In genomic region chr6:79570129-79570801, GRCh38 we compare ENCODE assay signal across 8 cellular contexts. TPM values are rescaled to one million over a fixed set of nuclear protein-coding genes. Genes with fewer than 3 reads are reported as not detected.
A peak's percentile ranks its signal among the peaks of the same experiment; 100 is the strongest.
DNase-seq lines count a peak whose midpoint lies in the region; ATAC-seq, FAIRE-seq and TF ChIP-seq lines count a peak whose summit lies in the region.

No MANE protein-coding gene starts in this region.

- no peaks in the 10 kb centered on the region for H3K9me3 Mint-ChIP-seq in GM23338

- ATAC-seq in GM23338 (peak; percentile 95), HG03565 (IDR thresholded peaks at IDR 0.05; ENCODE audit: unreplicated experiment) (no peak)

- H3K4me2 ChIP-seq in GM23338 = peak overlapping the region; percentile 21

- H2AFZ ChIP-seq in GM23338 = no peak overlapping the region

- peak overlapping the region; percentile 82 for H3K27ac ChIP-seq in GM23338 (ENCODE audit: low read depth)
- no peak overlapping the region for H3K27ac ChIP-seq in ascending aorta

- H4K20me1 ChIP-seq in GM23338 (replicated peaks; ENCODE audit: insufficient read depth) = no peaks in the 10 kb centered on the region

- no peaks in the 10 kb centered on the region for H3K27me3 ChIP-seq in GM23338 (ENCODE audit: insufficient read depth)
- no peaks in the 10 kb centered on the region for H3K27me3 ChIP-seq in ascending aorta

- peaks cover 2% of the 10 kb centered on the region for H3K27me3 Mint-ChIP-seq in GM23338 (ENCODE audit: insufficient read depth, low read depth, poor library complexity)

- H3K9me3 ChIP-seq in ascending aorta = no peaks in the 10 kb centered on the region

- H3K36me3 Mint-ChIP-seq in GM23338 (ENCODE audit: low read depth) = no peaks in the 10 kb centered on the region

- peak overlapping the region; percentile 8; the same call in 1 of the 2 replicates for H3K4me3 ChIP-seq in GM23338
- H3K4me3 ChIP-seq in fibroblast of mammary gland (ENCODE audit: control insufficient read depth, low read depth, low read length) = no peak overlapping the region
- peak overlapping the region in 1 of 2 donors; percentile 34 for H3K4me3 ChIP-seq in ascending aorta

- H3K79me2 ChIP-seq in GM23338 (replicated peaks; ENCODE audit: insufficient read depth) = no peaks in the 10 kb centered on the region

- H3K4me1 ChIP-seq in GM23338 (ENCODE audit: insufficient read depth) = peaks cover 47% of the 10 kb centered on the region
- H3K4me1 ChIP-seq in ascending aorta = no peaks in the 10 kb centered on the region

- no peaks in the 10 kb centered on the region for H3K9me2 ChIP-seq in GM23338 (ENCODE audit: insufficient read depth)

- TF ChIP-seq CTCF in GM23338 (conservative IDR thresholded peaks at IDR 0.05; ENCODE audit: low read depth in 2 of 2) (no peak), fibroblast of mammary gland (conservative IDR thresholded peaks at IDR 0.05; ENCODE audit: control insufficient read depth, insufficient read depth, low read depth, low read length) (no peak), ascending aorta (IDR thresholded peaks at IDR 0.05) (no peak)

- FAIRE-seq in HTR-8/SVneo (lab: Jason Lieb, UNC) = no peak

- H3K4me1 Mint-ChIP-seq in GM23338 = peaks cover 60% of the 10 kb centered on the region

- H3K36me3 ChIP-seq in GM23338 (ENCODE audit: insufficient read depth) (no peaks in the 10 kb centered on the region), ascending aorta (no peaks in the 10 kb centered on the region)

- intact Hi-C loops in ascending aorta (cut with DNase I) = loop anchor here (10.0 kb wide), 1 partner anchor 245 kb away; no protein-coding TSS in a partner anchor

- H3F3A ChIP-seq in GM23338 (replicated peaks; ENCODE audit: low read depth) = no peaks in the 10 kb centered on the region

- H3K4me3 Mint-ChIP-seq in GM23338 = peak overlapping the region; percentile 53

- peak; percentile 92 for DNase-seq in GM23338 (ENCODE audit: low spot score)
- peak; percentile 77 for DNase-seq in NCI-H2171 treated with DMSO at 0.1 percent for 48 hours (lab: John Stamatoyannopoulos, UW)
- peak; percentile 49 for DNase-seq in fibroblast of mammary gland (ENCODE audit: low read depth)
- peak; percentile 44 for DNase-seq in retina
- DNase-seq in ascending aorta (ENCODE audit: low spot score in 2 of 2) = no peak
- no peak for DNase-seq in HTR-8/SVneo (ENCODE audit: insufficient read length, low spot score)
- DNase-seq in activated CD8-positive, alpha-beta memory T cell treated with anti-CD3 and anti-CD28 coated beads, Interleukin-2, amount 50 U/mL, for 48 hours = no peak

- peak overlapping the region; percentile 98 for H3K27ac Mint-ChIP-seq in GM23338

TF ChIP-seq in GM23338, 12 proteins besides CTCF, POLR2A, EP300 and RAD21:
- TF ChIP-seq ETS1 (IDR thresholded peaks at IDR 0.05) = no peak
- no peak for TF ChIP-seq ZNF331 (CRISPR knock-in tag; IDR thresholded peaks at IDR 0.05; ENCODE audit: low read depth)
- TF ChIP-seq EZH2phosphoT487 (IDR thresholded peaks at IDR 0.05; ENCODE audit: unreplicated experiment) = no peak
- TF ChIP-seq STAT1 (IDR thresholded peaks at IDR 0.05; ENCODE audit: unreplicated experiment) = no peak
- TF ChIP-seq, protein P1, sequence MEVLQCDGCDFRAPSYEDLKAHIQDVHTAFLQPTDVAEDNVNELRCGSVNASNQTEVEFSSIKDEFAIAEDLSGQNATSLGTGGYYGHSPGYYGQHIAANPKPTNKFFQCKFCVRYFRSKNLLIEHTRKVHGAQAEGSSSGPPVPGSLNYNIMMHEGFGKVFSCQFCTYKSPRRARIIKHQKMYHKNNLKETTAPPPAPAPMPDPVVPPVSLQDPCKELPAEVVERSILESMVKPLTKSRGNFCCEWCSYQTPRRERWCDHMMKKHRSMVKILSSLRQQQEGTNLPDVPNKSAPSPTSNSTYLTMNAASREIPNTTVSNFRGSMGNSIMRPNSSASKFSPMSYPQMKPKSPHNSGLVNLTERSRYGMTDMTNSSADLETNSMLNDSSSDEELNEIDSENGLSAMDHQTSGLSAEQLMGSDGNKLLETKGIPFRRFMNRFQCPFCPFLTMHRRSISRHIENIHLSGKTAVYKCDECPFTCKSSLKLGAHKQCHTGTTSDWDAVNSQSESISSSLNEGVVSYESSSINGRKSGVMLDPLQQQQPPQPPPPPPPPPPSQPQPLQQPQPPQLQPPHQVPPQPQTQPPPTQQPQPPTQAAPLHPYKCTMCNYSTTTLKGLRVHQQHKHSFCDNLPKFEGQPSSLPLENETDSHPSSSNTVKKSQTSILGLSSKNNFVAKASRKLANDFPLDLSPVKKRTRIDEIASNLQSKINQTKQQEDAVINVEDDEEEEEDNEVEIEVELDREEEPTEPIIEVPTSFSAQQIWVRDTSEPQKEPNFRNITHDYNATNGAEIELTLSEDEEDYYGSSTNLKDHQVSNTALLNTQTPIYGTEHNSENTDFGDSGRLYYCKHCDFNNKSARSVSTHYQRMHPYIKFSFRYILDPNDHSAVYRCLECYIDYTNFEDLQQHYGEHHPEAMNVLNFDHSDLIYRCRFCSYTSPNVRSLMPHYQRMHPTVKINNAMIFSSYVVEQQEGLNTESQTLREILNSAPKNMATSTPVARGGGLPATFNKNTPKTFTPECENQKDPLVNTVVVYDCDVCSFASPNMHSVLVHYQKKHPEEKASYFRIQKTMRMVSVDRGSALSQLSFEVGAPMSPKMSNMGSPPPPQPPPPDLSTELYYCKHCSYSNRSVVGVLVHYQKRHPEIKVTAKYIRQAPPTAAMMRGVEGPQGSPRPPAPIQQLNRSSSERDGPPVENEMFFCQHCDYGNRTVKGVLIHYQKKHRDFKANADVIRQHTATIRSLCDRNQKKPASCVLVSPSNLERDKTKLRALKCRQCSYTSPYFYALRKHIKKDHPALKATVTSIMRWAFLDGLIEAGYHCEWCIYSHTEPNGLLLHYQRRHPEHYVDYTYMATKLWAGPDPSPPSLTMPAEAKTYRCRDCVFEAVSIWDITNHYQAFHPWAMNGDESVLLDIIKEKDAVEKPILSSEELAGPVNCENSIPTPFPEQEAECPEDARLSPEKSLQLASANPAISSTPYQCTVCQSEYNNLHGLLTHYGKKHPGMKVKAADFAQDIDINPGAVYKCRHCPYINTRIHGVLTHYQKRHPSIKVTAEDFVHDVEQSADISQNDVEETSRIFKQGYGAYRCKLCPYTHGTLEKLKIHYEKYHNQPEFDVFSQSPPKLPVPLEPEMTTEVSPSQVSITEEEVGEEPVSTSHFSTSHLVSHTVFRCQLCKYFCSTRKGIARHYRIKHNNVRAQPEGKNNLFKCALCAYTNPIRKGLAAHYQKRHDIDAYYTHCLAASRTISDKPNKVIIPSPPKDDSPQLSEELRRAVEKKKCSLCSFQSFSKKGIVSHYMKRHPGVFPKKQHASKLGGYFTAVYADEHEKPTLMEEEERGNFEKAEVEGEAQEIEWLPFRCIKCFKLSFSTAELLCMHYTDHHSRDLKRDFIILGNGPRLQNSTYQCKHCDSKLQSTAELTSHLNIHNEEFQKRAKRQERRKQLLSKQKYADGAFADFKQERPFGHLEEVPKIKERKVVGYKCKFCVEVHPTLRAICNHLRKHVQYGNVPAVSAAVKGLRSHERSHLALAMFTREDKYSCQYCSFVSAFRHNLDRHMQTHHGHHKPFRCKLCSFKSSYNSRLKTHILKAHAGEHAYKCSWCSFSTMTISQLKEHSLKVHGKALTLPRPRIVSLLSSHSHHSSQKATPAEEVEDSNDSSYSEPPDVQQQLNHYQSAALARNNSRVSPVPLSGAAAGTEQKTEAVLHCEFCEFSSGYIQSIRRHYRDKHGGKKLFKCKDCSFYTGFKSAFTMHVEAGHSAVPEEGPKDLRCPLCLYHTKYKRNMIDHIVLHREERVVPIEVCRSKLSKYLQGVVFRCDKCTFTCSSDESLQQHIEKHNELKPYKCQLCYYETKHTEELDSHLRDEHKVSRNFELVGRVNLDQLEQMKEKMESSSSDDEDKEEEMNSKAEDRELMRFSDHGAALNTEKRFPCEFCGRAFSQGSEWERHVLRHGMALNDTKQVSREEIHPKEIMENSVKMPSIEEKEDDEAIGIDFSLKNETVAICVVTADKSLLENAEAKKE (CRISPR knock-in tag; IDR thresholded peaks at IDR 0.05) = peak; percentile 96
- peak; percentile 40; the same call in 1 of the 2 replicates for TF ChIP-seq CREB1 (CRISPR knock-in tag; IDR thresholded peaks at IDR 0.05; ENCODE audit: low read depth)
- no peak for TF ChIP-seq ZNF114 (CRISPR knock-in tag; IDR thresholded peaks at IDR 0.05)

RNA-seq across cellular contexts. Expression of gene LCA5, which starts 33.0 kb away (rescaled TPM):
- total RNA-seq in GM23338 (2014; rRNA removed; shearing (Covaris generic)) = 3.3 and 4.2 TPM in 2 replicates
- polyA plus RNA-seq in GM23338 (2016; fragmentation: Nextera tagmentation; extraction: Ambion mirVana) = 4.2 and 4.3 TPM in 2 replicates
- total RNA-seq in ascending aorta = 7.2 TPM

Comparison
In these comparisons a context has a peak if more than half of its experiments do, and no peak if none do; other contexts are left out.
1. DNase-seq: peak in GM23338 (single experiment), NCI-H2171 treated with DMSO at 0.1 percent for 48 hours (single experiment), fibroblast of mammary gland (single experiment) and retina (single experiment); none in ascending aorta (0 of 2), HTR-8/SVneo (single experiment) and activated CD8-positive, alpha-beta memory T cell treated with anti-CD3 and anti-CD28 coated beads, Interleukin-2, amount 50 U/mL, for 48 hours (single experiment).